8 cellular contexts compared by ENCODE assay signal in the genomic region with DNA sequence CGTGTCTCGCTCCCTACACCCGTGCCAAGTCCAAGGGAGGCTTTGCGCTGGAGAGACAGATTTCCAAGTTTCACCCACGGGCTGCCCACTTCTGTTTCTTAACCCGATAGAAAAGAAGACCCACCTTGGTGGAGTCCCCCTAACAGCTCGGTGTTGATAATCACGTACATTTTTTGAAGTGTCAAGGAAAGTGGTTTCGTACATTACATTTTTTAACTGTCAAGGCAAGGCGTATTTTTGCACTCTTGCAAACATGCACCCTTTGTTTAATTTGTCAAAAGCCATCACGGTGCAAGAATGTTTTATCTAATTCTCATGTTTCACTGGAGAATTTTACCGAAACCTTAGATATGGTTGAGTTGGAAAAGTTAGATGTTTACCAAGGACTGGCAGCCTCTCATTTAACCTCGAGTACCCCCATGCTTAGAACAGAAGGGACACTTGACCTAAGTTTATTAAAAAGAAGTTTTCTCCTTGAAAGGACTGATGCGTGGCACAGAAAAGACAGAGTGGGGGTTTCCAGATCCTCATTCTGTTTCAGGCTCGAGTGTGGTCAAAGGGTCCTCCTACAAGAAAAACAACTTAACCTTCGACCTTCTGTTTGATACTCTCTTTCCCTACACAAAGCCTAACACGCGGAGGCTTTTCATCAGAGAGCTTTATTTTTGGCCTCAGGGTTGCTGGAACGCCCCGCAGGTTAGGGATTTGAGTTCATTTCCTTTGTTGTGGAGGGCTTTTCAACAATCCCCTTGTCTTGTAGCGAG.
DNase-seq lines count a peak whose midpoint lies in the region; ATAC-seq lines count a peak whose summit lies in the region.

No MANE protein-coding gene starts in this region.

- H3K4me3 Mint-ChIP-seq in stimulated activated memory B cell treated with anti-CD40 and anti-IgM and Interleukin-4, amounts not matched to agents 10 μg/mL and 1 μg/mL and 100 μg/mL, for 72 hours, result peak overlapping the region; percentile 22

- H3K9me3 ChIP-seq in iPS-18c (ENCODE audit: control insufficient read depth, insufficient read depth, low read length), result no peaks in the 10 kb centered on the region

- DNase-seq in NCI-H82 (lab: John Stamatoyannopoulos, UW), result peak; percentile 44
- DNase-seq in NCI-H82 treated with DMSO at 0.1 percent for 48 hours (lab: John Stamatoyannopoulos, UW; ENCODE audit: unreplicated experiment), result no peak
- DNase-seq in activated T-cell treated with anti-CD3 and anti-CD28 coated beads, Interleukin-2, amount 50 U/mL, for 48 hours, result peak; percentile 33 to 40
- no peak for DNase-seq in GOT3 (lab: John Stamatoyannopoulos, UW)
- no peak for DNase-seq in SKM-1 (lab: John Stamatoyannopoulos, UW; ENCODE audit: unreplicated experiment)

- no peak for ATAC-seq in stimulated activated memory B cell treated with anti-CD40 and anti-IgM and Interleukin-4, amounts not matched to agents 10 μg/mL and 1 μg/mL and 100 μg/mL, for 72 hours
- no peak for ATAC-seq in HG02981 (IDR thresholded peaks at IDR 0.05; ENCODE audit: unreplicated experiment)

- H3K27me3 Mint-ChIP-seq in stimulated activated memory B cell treated with anti-CD40 and anti-IgM and Interleukin-4, amounts not matched to agents 10 μg/mL and 1 μg/mL and 100 μg/mL, for 72 hours, result peaks cover 75% of the 10 kb centered on the region

- peaks cover 10% of the 10 kb centered on the region for H3K4me1 Mint-ChIP-seq in stimulated activated memory B cell treated with anti-CD40 and anti-IgM and Interleukin-4, amounts not matched to agents 10 μg/mL and 1 μg/mL and 100 μg/mL, for 72 hours

- H3K4me3 ChIP-seq in iPS-18c (ENCODE audit: insufficient read depth, low read depth, low read length), result peak overlapping the region; percentile 40

- H3K27ac Mint-ChIP-seq in stimulated activated memory B cell treated with anti-CD40 and anti-IgM and Interleukin-4, amounts not matched to agents 10 μg/mL and 1 μg/mL and 100 μg/mL, for 72 hours, result no peak overlapping the region

- peaks cover 6% of the 10 kb centered on the region for H3K9me3 Mint-ChIP-seq in stimulated activated memory B cell treated with anti-CD40 and anti-IgM and Interleukin-4, amounts not matched to agents 10 μg/mL and 1 μg/mL and 100 μg/mL, for 72 hours

- no peaks in the 10 kb centered on the region for H3K36me3 Mint-ChIP-seq in stimulated activated memory B cell treated with anti-CD40 and anti-IgM and Interleukin-4, amounts not matched to agents 10 μg/mL and 1 μg/mL and 100 μg/mL, for 72 hours

Comparison
In these comparisons a context has a peak if more than half of its experiments do, and no peak if none do; other contexts are left out.
1. DNase-seq: peak in NCI-H82 (single experiment) and activated T-cell treated with anti-CD3 and anti-CD28 coated beads, Interleukin-2, amount 50 U/mL, for 48 hours (2 of 2); none in NCI-H82 treated with DMSO at 0.1 percent for 48 hours (single experiment), GOT3 (single experiment) and SKM-1 (single experiment).